Comparison of ENCODE assay signal across 8 cellular contexts in genomic region chr2:6773007-6773693, GRCh38.
DNase-seq lines count a peak whose midpoint lies in the region; ATAC-seq, FAIRE-seq and TF ChIP-seq lines count a peak whose summit lies in the region.

No MANE protein-coding gene starts in this region.

- no peak overlapping the region for H3K27ac Mint-ChIP-seq in CD4-positive, CD25-positive, alpha-beta regulatory T cell
- no peak overlapping the region for H3K27ac Mint-ChIP-seq in activated CD4-positive, alpha-beta memory T cell treated with anti-CD3 and anti-CD28 coated beads, Interleukin-2, amount 10 ng/mL, durations not matched to agents 7 days and 5 days

- FAIRE-seq in GM19239 (lab: Jason Lieb, UNC), result peak; percentile 95

- H3K4me1 Mint-ChIP-seq in CD4-positive, CD25-positive, alpha-beta regulatory T cell, result peaks cover 0 to 9% (median 1%) of the 10 kb centered on the region in 4 donors
- peaks cover 1% of the 10 kb centered on the region for H3K4me1 Mint-ChIP-seq in activated CD4-positive, alpha-beta memory T cell treated with anti-CD3 and anti-CD28 coated beads, Interleukin-2, amount 10 ng/mL, durations not matched to agents 7 days and 5 days

- no peak overlapping the region for H3K4me3 ChIP-seq in CD4-positive, CD25-positive, alpha-beta regulatory T cell (ENCODE audit: low read depth, low read length)
- no peak overlapping the region for H3K4me3 ChIP-seq in effector memory CD4-positive, alpha-beta T cell (ENCODE audit: insufficient read depth, low read depth, low read length, poor library complexity, severe bottlenecking)
- H3K4me3 ChIP-seq in mucosa of descending colon, result no peak overlapping the region

- no peak overlapping the region for H3K4me3 Mint-ChIP-seq in CD4-positive, CD25-positive, alpha-beta regulatory T cell
- no peak overlapping the region for H3K4me3 Mint-ChIP-seq in activated CD4-positive, alpha-beta memory T cell treated with anti-CD3 and anti-CD28 coated beads, Interleukin-2, amount 10 ng/mL, durations not matched to agents 7 days and 5 days

- peak; percentile 15 to 42 (median 38) for DNase-seq in CD4-positive, CD25-positive, alpha-beta regulatory T cell
- DNase-seq in GM19239 (ENCODE audit: insufficient read length, low spot score), result peak; percentile 62
- DNase-seq in NCI-H460 (ENCODE audit: extremely low read depth, low read depth), result peak; percentile 23
- DNase-seq in activated CD4-positive, alpha-beta memory T cell treated with anti-CD3 and anti-CD28 coated beads, Interleukin-2, amount 10 ng/mL, durations not matched to agents 7 days and 5 days, result peak; percentile 68
- DNase-seq in effector memory CD4-positive, alpha-beta T cell, result peak; percentile 25 to 36 (median 27)
- peak; percentile 56 to 74 (median 66) for DNase-seq in mucosa of descending colon
- peak; percentile 54 for DNase-seq in stimulated activated CD8-positive, alpha-beta memory T cell treated with anti-CD3 and anti-CD28 coated beads, Interleukin-7, amount 100 ng/mL, for 24 hours (ENCODE audit: low read depth)

- H3K4me1 ChIP-seq in CD4-positive, CD25-positive, alpha-beta regulatory T cell (ENCODE audit: control insufficient read depth, insufficient read depth, low read length, poor library complexity, severe bottlenecking), result peaks cover 5% of the 10 kb centered on the region
- peaks cover 4% of the 10 kb centered on the region for H3K4me1 ChIP-seq in effector memory CD4-positive, alpha-beta T cell (ENCODE audit: control insufficient read depth, insufficient read depth, low read length, poor library complexity, severe bottlenecking)
- H3K4me1 ChIP-seq in mucosa of descending colon (ENCODE audit: low read depth), result no peaks in the 10 kb centered on the region

- no peaks in the 10 kb centered on the region for H3K36me3 ChIP-seq in CD4-positive, CD25-positive, alpha-beta regulatory T cell (ENCODE audit: control insufficient read depth, insufficient read depth, low read length)
- no peaks in the 10 kb centered on the region for H3K36me3 ChIP-seq in effector memory CD4-positive, alpha-beta T cell (ENCODE audit: control insufficient read depth, insufficient read depth, low read length)
- no peaks in the 10 kb centered on the region for H3K36me3 ChIP-seq in mucosa of descending colon (ENCODE audit: low read depth)

- peak; percentile 89 for TF ChIP-seq CTCF in mucosa of descending colon (IDR thresholded peaks at IDR 0.05)

- ATAC-seq in CD4-positive, CD25-positive, alpha-beta regulatory T cell (ENCODE audit: low read depth in 2 of 2), result peak; percentile 70 to 76
- peak; percentile 88 for ATAC-seq in HG03280 (IDR thresholded peaks at IDR 0.05; ENCODE audit: unreplicated experiment)
- peak; percentile 85 for ATAC-seq in mucosa of descending colon

- CTCF ChIA-PET in activated CD4-positive, alpha-beta memory T cell treated with anti-CD3 and anti-CD28 coated beads, Interleukin-2, amount 10 ng/mL, durations not matched to agents 7 days and 5 days (lab: Charles Lee), result interaction anchor here (0.6 to 1.5 kb wide), 10 partner anchors 8 to 344 kb away, joined by 3 to 6 read pairs (median 4); no protein-coding TSS in a partner anchor

- peaks cover 8% of the 10 kb centered on the region for H3K27me3 Mint-ChIP-seq in CD4-positive, CD25-positive, alpha-beta regulatory T cell
- H3K27me3 Mint-ChIP-seq in activated CD4-positive, alpha-beta memory T cell treated with anti-CD3 and anti-CD28 coated beads, Interleukin-2, amount 10 ng/mL, durations not matched to agents 7 days and 5 days, result peaks cover 29% of the 10 kb centered on the region

- POLR2A ChIA-PET in activated CD4-positive, alpha-beta memory T cell treated with anti-CD3 and anti-CD28 coated beads, Interleukin-2, amount 10 ng/mL, durations not matched to agents 7 days and 5 days (lab: Charles Lee), result no interaction called here

- intact Hi-C loops in mucosa of descending colon (cut with DNase I, micrococcal nuclease), result no loop called here

- peaks cover 2% of the 10 kb centered on the region for H3K27me3 ChIP-seq in CD4-positive, CD25-positive, alpha-beta regulatory T cell (ENCODE audit: control insufficient read depth, insufficient read depth, low read length)
- H3K27me3 ChIP-seq in effector memory CD4-positive, alpha-beta T cell (replicated peaks; ENCODE audit: control insufficient read depth, insufficient read depth, low read length, poor library complexity, severe bottlenecking), result peaks cover 6% of the 10 kb centered on the region

- no peaks in the 10 kb centered on the region for H3K9me3 ChIP-seq in CD4-positive, CD25-positive, alpha-beta regulatory T cell (ENCODE audit: control insufficient read depth in 2 of 2, low read length in 2 of 2)
- no peaks in the 10 kb centered on the region for H3K9me3 ChIP-seq in effector memory CD4-positive, alpha-beta T cell (ENCODE audit: control insufficient read depth, low read length)
- no peaks in the 10 kb centered on the region for H3K9me3 ChIP-seq in mucosa of descending colon

- no peak overlapping the region for H3K27ac ChIP-seq in CD4-positive, CD25-positive, alpha-beta regulatory T cell (ENCODE audit: insufficient read depth, low read length, poor library complexity, severe bottlenecking)
- no peak overlapping the region for H3K27ac ChIP-seq in effector memory CD4-positive, alpha-beta T cell (ENCODE audit: insufficient read depth, low read length, poor library complexity, severe bottlenecking)

- H3K36me3 Mint-ChIP-seq in CD4-positive, CD25-positive, alpha-beta regulatory T cell, result no peaks in the 10 kb centered on the region
- H3K36me3 Mint-ChIP-seq in activated CD4-positive, alpha-beta memory T cell treated with anti-CD3 and anti-CD28 coated beads, Interleukin-2, amount 10 ng/mL, durations not matched to agents 7 days and 5 days (ENCODE audit: low read depth), result no peaks in the 10 kb centered on the region

- peaks cover 0 to 1% (median 0%) of the 10 kb centered on the region in 7 donors for H3K9me3 Mint-ChIP-seq in CD4-positive, CD25-positive, alpha-beta regulatory T cell
- H3K9me3 Mint-ChIP-seq in activated CD4-positive, alpha-beta memory T cell treated with anti-CD3 and anti-CD28 coated beads, Interleukin-2, amount 10 ng/mL, durations not matched to agents 7 days and 5 days, result no peaks in the 10 kb centered on the region
